ENCODE assay signal across 15 cellular contexts in the genomic region with DNA sequence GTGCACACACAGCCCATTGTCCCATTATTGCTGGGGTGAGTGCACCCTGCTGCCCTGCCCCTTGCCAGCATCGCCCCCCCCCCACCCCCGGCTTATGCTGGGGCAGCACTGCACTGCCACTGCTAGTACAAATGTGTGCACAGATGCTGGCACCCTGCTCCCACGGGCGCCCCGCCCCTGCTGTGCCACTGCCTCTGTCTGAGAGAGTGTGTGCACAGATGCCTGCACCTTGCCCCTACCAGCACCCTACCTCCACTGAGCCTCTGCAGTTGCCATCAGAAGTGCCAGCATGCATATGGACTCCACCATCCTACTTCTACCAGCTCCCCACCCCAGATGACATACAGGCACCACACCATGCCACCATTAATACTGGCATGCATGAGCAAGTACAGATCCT.
DNase-seq lines count a peak whose midpoint lies in the region; ATAC-seq, FAIRE-seq and TF ChIP-seq lines count a peak whose summit lies in the region.
"Had no signal": no experiment of that assay in that cellular context is flagged by ENCODE, and none has a peak within 500 bp of the region (broad histone marks: within the 10 kb centered on the region; RNA-seq: fewer than 3 reads in every experiment).

No MANE protein-coding gene starts in this region.

- no peak overlapping the region for H3K56ac ChIP-seq in H1 (replicated peaks; ENCODE audit: insufficient read length, low read depth, low read length)

- no peaks in the 10 kb centered on the region for H3K9me3 ChIP-seq in H1 (ENCODE audit: insufficient read depth in 2 of 2, low read depth in 1 of 2, low read length in 1 of 2)
- H3K9me3 ChIP-seq in neuronal stem cell (replicated peaks in 1 of 2; ENCODE audit: control insufficient read depth in 2 of 2, insufficient read depth in 1 of 2, low read depth in 1 of 2, low read length in 2 of 2): no peaks in the 10 kb centered on the region
- H3K9me3 ChIP-seq in upper lobe of right lung: no peaks in the 10 kb centered on the region
- H3K9me3 ChIP-seq: A549, Caco-2 had no signal

- H2AK5ac ChIP-seq in H1 (ENCODE audit: low read depth, low read length) (no peak overlapping the region), neuronal stem cell (ENCODE audit: low read depth, low read length) (no peak overlapping the region)

- H3K4ac ChIP-seq in H1 (replicated peaks; ENCODE audit: insufficient read length, low read depth, low read length) (peak overlapping the region; percentile 91), neuronal stem cell (ENCODE audit: low read length) (no peak overlapping the region)

- H3K23ac ChIP-seq in H1 (ENCODE audit: insufficient read length) (no peak overlapping the region), neuronal stem cell (ENCODE audit: low read depth, low read length, poor library complexity) (no peak overlapping the region)

- no peaks in the 10 kb centered on the region for H3K79me1 ChIP-seq in H1 (ENCODE audit: low read depth, low read length)
- H3K79me1 ChIP-seq in neuronal stem cell (ENCODE audit: low read depth, low read length): no peaks in the 10 kb centered on the region

- no peak overlapping the region for H2BK20ac ChIP-seq in H1 (ENCODE audit: low read length)

- H4K5ac ChIP-seq in H1 (ENCODE audit: insufficient read length, low read depth, low read length): no peak overlapping the region

- 100% methylated on average over 3 of the region's 5 CpGs; no CpG with 5 or more reads in 1 of the 2 experiments for WGBS in H1 (ENCODE audit: extremely low coverage in 1 of 2, insufficient coverage in 1 of 2, insufficient read length in 1 of 2, insufficient replicate concordance in 2 of 2, low coverage in 1 of 2, low lambda C conversion rate in 2 of 2, missing lambda C conversion rate in 1 of 2), 2 experiments
- WGBS in neuronal stem cell (ENCODE audit: extremely low coverage in 2 of 2, insufficient read length in 2 of 2, insufficient replicate concordance in 1 of 2), 2 donors: no CpG with 5 or more reads among the region's 5 CpGs
- 81 to 93% methylated on average over 3 to 5 of the region's 5 CpGs for WGBS in lower leg skin, 2 donors

- H3K18ac ChIP-seq in H1 (ENCODE audit: extremely low read depth, low read length) (0 out of 2 replicates have a peak overlapping the region, but pooled peaks have one; percentile 0), neuronal stem cell (ENCODE audit: low read length) (peak overlapping the region; percentile 64)

- H2BK5ac ChIP-seq in H1 (ENCODE audit: low read depth, low read length) (no peak overlapping the region), neuronal stem cell (ENCODE audit: low read length) (no peak overlapping the region)

- H4K91ac ChIP-seq in H1 (replicated peaks; ENCODE audit: insufficient read length, low read length) (peak overlapping the region; percentile 6), neuronal stem cell (ENCODE audit: low read depth, low read length, poor library complexity) (no peak overlapping the region)

- POLR2A ChIA-PET in H1 (lab: Charles Lee; ENCODE audit: partially characterized antibody): interaction anchor here (1.3 kb wide), 1 partner anchor 12 kb away, joined by 3 read pairs; no protein-coding TSS in a partner anchor

- intact Hi-C loops in Right ventricle myocardium superior (cut with DNase I): no loop called here
- intact Hi-C loops in Right ventricle myocardium inferior (cut with DNase I): no loop called here
- intact Hi-C loops in upper lobe of right lung (cut with DNase I): no loop called here
- intact Hi-C loops in lower leg skin (cut with DNase I; ENCODE audit: low total_unique reads): loop anchor here (10.0 kb wide), 1 partner anchor 544 kb away; no protein-coding TSS in a partner anchor

- TF ChIP-seq RAD21 in H1 (IDR thresholded peaks at IDR 0.05 in 1 of 2, conservative IDR thresholded peaks at IDR 0.05 in 1 of 2; ENCODE audit: low read depth in 2 of 2, low read length in 2 of 2): no peak

- H2BK12ac ChIP-seq in H1 (ENCODE audit: low read depth, low read length) (no peak overlapping the region), neuronal stem cell (ENCODE audit: low read length) (no peak overlapping the region)

- H3K4me3 ChIP-seq in H1 (ENCODE audit: extremely low read depth in 1 of 4, insufficient read depth in 2 of 4, low read depth in 3 of 4, low read length in 4 of 4): no peak overlapping the region
- no peak overlapping the region for H3K4me3 ChIP-seq in neuronal stem cell (ENCODE audit: low read length in 2 of 2)
- H3K4me3 ChIP-seq in upper lobe of right lung: no peak overlapping the region
- H3K4me3 ChIP-seq in lower leg skin (ENCODE audit: low read depth, poor library complexity, severe bottlenecking): no peak overlapping the region
- H3K4me3 ChIP-seq: A549 had no signal

- CTCF ChIA-PET in H1 (lab: Charles Lee; ENCODE audit: partially characterized antibody): no interaction called here

- no peak for FAIRE-seq in H1 (lab: Jason Lieb, UNC)
- FAIRE-seq: A549, H54, HTR-8/SVneo had no signal

- H3K4me2 ChIP-seq in H1 (ENCODE audit: insufficient read depth in 1 of 2, low read depth in 2 of 2, low read length in 2 of 2): no peak overlapping the region
- H3K4me2 ChIP-seq in neuronal stem cell (ENCODE audit: insufficient read depth, low read length, poor library complexity, severe bottlenecking): no peak overlapping the region
- H3K4me2 ChIP-seq: A549 had no signal

- no peak for TF ChIP-seq EP300 in H1 (IDR thresholded peaks at IDR 0.05; ENCODE audit: borderline replicate concordance in 1 of 2, low read depth in 2 of 2, low read length in 2 of 2)

- H2BK120ac ChIP-seq in H1 (replicated peaks; ENCODE audit: low read depth, low read length) (no peak overlapping the region), neuronal stem cell (ENCODE audit: low read depth, low read length) (no peak overlapping the region)

- peak; percentile 17 for DNase-seq in Right ventricle myocardium superior
- no peak for DNase-seq in Right ventricle myocardium inferior (ENCODE audit: missing footprints)
- DNase-seq in H1 (ENCODE audit: low read depth in 1 of 2, low spot score in 2 of 2): no peak
- DNase-seq in neuronal stem cell (ENCODE audit: low spot score): no peak
- DNase-seq in upper lobe of right lung: no peak
- DNase-seq in GM13977 (ENCODE audit: low spot score): no peak
- no peak for DNase-seq in lower leg skin (ENCODE audit: low spot score in 2 of 2)
- DNase-seq: BE2C; Caco-2; CD8-positive, alpha-beta T cell; GF-D8 had no signal

- H3K36me3 ChIP-seq in H1 (ENCODE audit: control insufficient read depth in 2 of 4, insufficient read depth in 4 of 4, low read length in 3 of 4) (no peaks in the 10 kb centered on the region), neuronal stem cell (replicated peaks in 1 of 2; ENCODE audit: control insufficient read depth in 2 of 2, insufficient read depth in 2 of 2, low read length in 2 of 2) (no peaks in the 10 kb centered on the region), upper lobe of right lung (no peaks in the 10 kb centered on the region)
- H3K36me3 ChIP-seq: BE2C had no signal

- TF ChIP-seq POLR2A in H1 (IDR thresholded peaks at IDR 0.05; ENCODE audit: control extremely low read depth in 1 of 2, low read depth in 2 of 2, low read length in 2 of 2): no peak
- TF ChIP-seq POLR2A in lower leg skin (IDR thresholded peaks at IDR 0.05): no peak

- H3K14ac ChIP-seq in H1 (ENCODE audit: insufficient read length) (peak overlapping the region; percentile 16), neuronal stem cell (ENCODE audit: low read length) (peak overlapping the region; percentile 14)

- H2AFZ ChIP-seq in H1 (ENCODE audit: low read length) (0 out of 2 replicates have a peak overlapping the region, but pooled peaks have one; percentile 24), neuronal stem cell (ENCODE audit: low read length) (no peak overlapping the region)

- no peak overlapping the region for H3K27ac ChIP-seq in H1 (ENCODE audit: low read depth, low read length)
- H3K27ac ChIP-seq in neuronal stem cell (replicated peaks; ENCODE audit: low read length): no peak overlapping the region
- H3K27ac ChIP-seq in upper lobe of right lung: no peak overlapping the region
- H3K27ac ChIP-seq: A549 had no signal

- H3K9ac ChIP-seq in H1 (replicated peaks in 1 of 4; ENCODE audit: extremely low read depth in 1 of 4, low read depth in 3 of 4, low read length in 3 of 4) (no peak overlapping the region), neuronal stem cell (ENCODE audit: low read depth, low read length, poor library complexity) (no peak overlapping the region)

- no peaks in the 10 kb centered on the region for H4K20me1 ChIP-seq in H1 (replicated peaks in 1 of 2; ENCODE audit: control insufficient read depth in 1 of 2, insufficient read depth in 2 of 2, low read length in 2 of 2)

- H3K79me2 ChIP-seq in H1 (ENCODE audit: control insufficient read depth in 1 of 2, insufficient read depth in 2 of 2, low read length in 2 of 2): no peaks in the 10 kb centered on the region

- no peak overlapping the region; the same call in 1 of the 2 replicates for H2BK15ac ChIP-seq in H1 (ENCODE audit: low read length)
- H2BK15ac ChIP-seq in neuronal stem cell (ENCODE audit: low read length): no peak overlapping the region

- H3K4me1 ChIP-seq in H1 (replicated peaks in 1 of 4; ENCODE audit: control insufficient read depth in 3 of 4, insufficient read depth in 4 of 4, low read length in 3 of 4): 0 out of 7 replicates have a peak, but pooled peaks cover 0 to 3% (median 0%) of the 10 kb centered on the region in 4 experiments
- H3K4me1 ChIP-seq in neuronal stem cell (ENCODE audit: control insufficient read depth in 2 of 2, insufficient read depth in 1 of 2, low read depth in 1 of 2, low read length in 2 of 2): no peaks in the 10 kb centered on the region
- no peaks in the 10 kb centered on the region for H3K4me1 ChIP-seq in upper lobe of right lung
- H3K4me1 ChIP-seq: A549, BE2C, Caco-2 had no signal

- H4K8ac ChIP-seq in H1 (ENCODE audit: extremely low read depth, insufficient read depth, low read length) (0 out of 2 replicates have a peak overlapping the region, but pooled peaks have one; percentile 3), neuronal stem cell (ENCODE audit: low read depth, low read length) (no peak overlapping the region)

- ATAC-seq in Right ventricle myocardium superior (ENCODE audit: poor library complexity): no peak
- no peak for ATAC-seq in Right ventricle myocardium inferior
- peak; percentile 22 for ATAC-seq in upper lobe of right lung
- ATAC-seq: A549; CD8-positive, alpha-beta T cell; HCT116 had no signal

- no peaks in the 10 kb centered on the region for H3K23me2 ChIP-seq in H1 (ENCODE audit: low read depth, low read length)

- H3K27me3 ChIP-seq in H1 (replicated peaks in 1 of 4; ENCODE audit: control insufficient read depth in 3 of 4, extremely low read depth in 1 of 4, insufficient read depth in 3 of 4, low read length in 3 of 4) (no peaks in the 10 kb centered on the region), neuronal stem cell (ENCODE audit: control insufficient read depth in 3 of 3, insufficient read depth in 3 of 3, low read depth in 1 of 3, low read length in 3 of 3) (no peaks in the 10 kb centered on the region), upper lobe of right lung (no peaks in the 10 kb centered on the region)
- H3K27me3 ChIP-seq: BE2C had no signal

- in situ Hi-C loops in GM13977 (cut with MboI; ENCODE audit: low pct_unique_long_range_greater_than_20kb, low sequenced_read_pairs, unreplicated experiment): no loop called here

- TF ChIP-seq CTCF in H1 (IDR thresholded peaks at IDR 0.05; ENCODE audit: control extremely low read depth in 1 of 3, insufficient read depth in 1 of 3, low read depth in 1 of 3, low read length in 3 of 3): no peak
- no peak for TF ChIP-seq CTCF in upper lobe of right lung (IDR thresholded peaks at IDR 0.05)
- no peak for TF ChIP-seq CTCF in GM13977 (IDR thresholded peaks at IDR 0.05; ENCODE audit: extremely low read depth, insufficient read depth, missing control alignments)
- no peak for TF ChIP-seq CTCF in lower leg skin (IDR thresholded peaks at IDR 0.05)
